Comparison of ENCODE assay signal across 25 cellular contexts in the genomic region with DNA sequence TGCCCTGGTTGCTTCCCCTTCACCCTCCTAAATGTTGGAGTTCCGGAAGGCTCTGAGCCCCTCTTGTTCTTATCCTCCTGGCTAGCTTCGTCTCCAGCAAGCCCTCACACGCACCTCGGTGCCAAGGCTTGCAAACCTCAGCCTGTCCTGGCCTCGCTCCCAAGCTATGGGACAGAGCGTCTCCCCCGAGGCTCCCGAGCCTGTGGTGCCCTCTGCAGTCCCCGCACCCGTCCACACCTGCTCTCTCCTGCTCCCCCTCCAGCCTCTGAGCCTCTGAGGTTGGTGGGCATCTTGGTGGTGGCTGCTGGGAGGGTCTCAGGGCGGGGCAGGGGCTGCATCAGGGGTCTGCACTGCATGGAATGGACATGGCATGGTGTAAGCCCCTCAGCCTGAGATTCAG.
DNase-seq lines count a peak whose midpoint lies in the region; TF ChIP-seq lines count a peak whose summit lies in the region.
"Had no signal": no experiment of that assay in that cellular context is flagged by ENCODE, and none has a peak within 500 bp of the region (broad histone marks: within the 10 kb centered on the region; RNA-seq: fewer than 3 reads in every experiment).

No MANE protein-coding gene starts in this region.

- no peak overlapping the region for H3K27ac ChIP-seq in PC-9
- H3K27ac ChIP-seq: C4-2B, esophagus squamous epithelium, heart right ventricle, parathyroid adenoma, right atrium auricular region, SJCRH30 had no signal

- H3K9me2 ChIP-seq in PC-9 (ENCODE audit: insufficient read depth): no peaks in the 10 kb centered on the region

- no peaks in the 10 kb centered on the region for H3K36me3 Mint-ChIP-seq in Calu3 (ENCODE audit: insufficient read depth, unreplicated experiment)
- H3K36me3 Mint-ChIP-seq: activated naive CD4-positive, alpha-beta T cell treated with anti-CD3 and anti-CD28 coated beads, Interleukin-2, amount 50 U/mL, for 24 hours had no signal

- H4K20me1 ChIP-seq in PC-9 (ENCODE audit: insufficient read depth): no peaks in the 10 kb centered on the region

- BruUV-seq in Calu3 (replicated peaks; lab: Mats Ljungman, UMichigan): no TSS peak
- no TSS peak for BruUV-seq in PC-9 (replicated peaks; lab: Mats Ljungman, UMichigan)

- TF ChIP-seq CTCF in Calu3 (IDR thresholded peaks at IDR 0.05; ENCODE audit: unreplicated experiment) (no peak), PC-9 (conservative IDR thresholded peaks at IDR 0.05) (no peak), GM20000 (IDR thresholded peaks at IDR 0.05; ENCODE audit: extremely low read depth, missing control alignments) (no peak)

- CTCF ChIA-PET in Calu3 (lab: Charles Lee): interaction anchor here (1.0 kb wide), 1 partner anchor 13 kb away, joined by 6 read pairs; no protein-coding TSS in a partner anchor
- CTCF ChIA-PET in PC-9 (lab: Charles Lee): no interaction called here

- no peaks in the 10 kb centered on the region for H3K9me3 Mint-ChIP-seq in Calu3 (ENCODE audit: low read depth, unreplicated experiment)
- H3K9me3 Mint-ChIP-seq: activated naive CD4-positive, alpha-beta T cell treated with anti-CD3 and anti-CD28 coated beads, Interleukin-2, amount 50 U/mL, for 24 hours; activated T-helper 2 cell treated with anti-CD3 and anti-CD28 coated beads, Interferon-gamma antibody, Interleukin-2, Interleukin-4, amounts not matched to agents 10 μg/mL and 5 μg/mL and 100 μg/mL, durations not matched to agents 14 hours and 24 hours and 36 hours had no signal

- H3F3A ChIP-seq in PC-9 (ENCODE audit: insufficient read depth, low read depth): no peaks in the 10 kb centered on the region

- H3K4me3 ChIP-seq in PC-9: no peak overlapping the region
- H3K4me3 ChIP-seq: esophagus squamous epithelium, heart right ventricle, lung, right atrium auricular region, SJCRH30 had no signal

- peak overlapping the region; percentile 46 for H3K4me3 Mint-ChIP-seq in Calu3 (ENCODE audit: low read depth, unreplicated experiment)
- H3K4me3 Mint-ChIP-seq: activated naive CD4-positive, alpha-beta T cell treated with anti-CD3 and anti-CD28 coated beads, Interleukin-2, amount 50 U/mL, for 24 hours; nephron progenitor cell had no signal

- intact Hi-C loops in Calu3 (cut with micrococcal nuclease; ENCODE audit: unreplicated experiment) (no loop called here), PC-9 (cut with micrococcal nuclease; ENCODE audit: unreplicated experiment) (no loop called here)

- H3K27me3 Mint-ChIP-seq in Calu3 (ENCODE audit: unreplicated experiment): peaks cover 20% of the 10 kb centered on the region
- H3K27me3 Mint-ChIP-seq: activated naive CD4-positive, alpha-beta T cell treated with anti-CD3 and anti-CD28 coated beads, Interleukin-2, amount 50 U/mL, for 24 hours had no signal

- POLR2A ChIA-PET in PC-9 (lab: Charles Lee; ENCODE audit: unreplicated experiment): no interaction called here

- H3K27me3 ChIP-seq in PC-9 (ENCODE audit: insufficient read depth, low read depth): no peaks in the 10 kb centered on the region
- H3K27me3 ChIP-seq: esophagus squamous epithelium, heart right ventricle, right atrium auricular region, SJCRH30 had no signal

- H3K79me2 ChIP-seq in PC-9 (ENCODE audit: low read depth): no peaks in the 10 kb centered on the region
- H3K79me2 ChIP-seq: parathyroid adenoma had no signal

- 0 out of 2 replicates have a peak overlapping the region, but pooled peaks have one; percentile 26 for H3K4me2 ChIP-seq in PC-9

- H3K4me1 Mint-ChIP-seq in Calu3 (ENCODE audit: low read depth, unreplicated experiment): peaks cover 14% of the 10 kb centered on the region
- H3K4me1 Mint-ChIP-seq: activated naive CD4-positive, alpha-beta T cell treated with anti-CD3 and anti-CD28 coated beads, Interleukin-2, amount 50 U/mL, for 24 hours had no signal

- no peaks in the 10 kb centered on the region for H3K4me1 ChIP-seq in PC-9 (replicated peaks; ENCODE audit: insufficient read depth)
- H3K4me1 ChIP-seq: parathyroid adenoma had no signal

- H2AFZ ChIP-seq in PC-9: no peak overlapping the region
- H2AFZ ChIP-seq: parathyroid adenoma had no signal

- H3K27ac Mint-ChIP-seq in Calu3 (ENCODE audit: unreplicated experiment): no peak overlapping the region
- H3K27ac Mint-ChIP-seq: activated naive CD4-positive, alpha-beta T cell treated with anti-CD3 and anti-CD28 coated beads, Interleukin-2, amount 50 U/mL, for 24 hours; activated T-helper 2 cell treated with anti-CD3 and anti-CD28 coated beads, Interferon-gamma antibody, Interleukin-2, Interleukin-4, amounts not matched to agents 10 μg/mL and 5 μg/mL and 100 μg/mL, durations not matched to agents 14 hours and 24 hours and 36 hours; nephron progenitor cell had no signal

- H3K9me3 ChIP-seq in PC-9 (ENCODE audit: insufficient read depth, low read depth): no peaks in the 10 kb centered on the region
- H3K9me3 ChIP-seq: esophagus squamous epithelium, heart right ventricle, right atrium auricular region had no signal

- no peaks in the 10 kb centered on the region for H3K36me3 ChIP-seq in PC-9 (ENCODE audit: low read depth)
- H3K36me3 ChIP-seq: esophagus squamous epithelium, heart right ventricle, right atrium auricular region, SJCRH30 had no signal

- DNase-seq in Ammon's horn (ENCODE audit: low spot score) (peak; percentile 19), Calu3 (no peak), PC-9 (no peak), medulla oblongata (ENCODE audit: extremely low spot score) (peak; percentile 46), GM20000 (ENCODE audit: low spot score) (no peak), hippocampal formation (lab: John Stamatoyannopoulos, UW) (no peak)
- no peak for DNase-seq in activated CD8-positive, alpha-beta memory T cell treated with anti-CD3 and anti-CD28 coated beads for 24 hours
- DNase-seq: activated CD4-positive, CD25-positive, alpha-beta regulatory T cell; activated CD8-positive, alpha-beta memory T cell treated with anti-CD3 and anti-CD28 coated beads, Interleukin-2, amount 50 U/mL, for 4 hours; cortex of kidney; esophagus squamous epithelium; foreskin melanocyte; HCEC 1CT; heart right ventricle; NCI-H1694; NCI-H2171; nephron progenitor cell; stimulated activated CD4-positive, alpha-beta T cell treated with anti-CD3 and anti-CD28 coated beads, Interleukin-2, amount 100 ng/mL, for 24 hours had no signal

Comparison
In these comparisons a context has a peak if more than half of its experiments do, and no peak if none do; other contexts are left out.
1. DNase-seq: peak in Ammon's horn (single experiment) and medulla oblongata (single experiment); none in Calu3 (single experiment), PC-9 (0 of 2), GM20000 (single experiment), activated CD8-positive, alpha-beta memory T cell treated with anti-CD3 and anti-CD28 coated beads for 24 hours (single experiment) and hippocampal formation (0 of 2).